In genomic region chr4:113031212-113031611, GRCh38 we compare ENCODE assay signal across 30 cellular contexts. TPM values are rescaled to one million over a fixed set of nuclear protein-coding genes. Genes with fewer than 3 reads are reported as not detected.
"Had no signal": no experiment of that assay in that cellular context is flagged by ENCODE, and none has a peak within 500 bp of the region (broad histone marks: within the 10 kb centered on the region; RNA-seq: fewer than 3 reads in every experiment).

No MANE protein-coding gene starts in this region.

- H3K79me2 ChIP-seq: parathyroid adenoma had no signal

- H3K36me3 Mint-ChIP-seq: immature natural killer cell; naive thymus-derived CD8-positive, alpha-beta T cell; stimulated activated naive B cell treated with anti-CD40 and anti-IgM and Interleukin-4, amounts not matched to agents 10 μg/mL and 1 μg/mL and 100 μg/mL, for 72 hours had no signal

- H3K9me3 ChIP-seq: left lung, lower lobe of right lung, neutrophil, right atrium auricular region, right lobe of liver, stomach, testis, thyroid gland, transverse colon, upper lobe of left lung, vagina had no signal

- H3K4me3 Mint-ChIP-seq: immature natural killer cell; naive thymus-derived CD8-positive, alpha-beta T cell; nephron; neural crest cell; stimulated activated naive B cell treated with anti-CD40 and anti-IgM and Interleukin-4, amounts not matched to agents 10 μg/mL and 1 μg/mL and 100 μg/mL, for 72 hours had no signal

- H3K4me1 ChIP-seq: left lung, lower lobe of right lung, right atrium auricular region, stomach, thyroid gland, transverse colon, upper lobe of left lung, vagina had no signal

- H3K27ac Mint-ChIP-seq: immature natural killer cell; naive thymus-derived CD8-positive, alpha-beta T cell; nephron; progenitor cell of endocrine pancreas; stimulated activated naive B cell treated with anti-CD40 and anti-IgM and Interleukin-4, amounts not matched to agents 10 μg/mL and 1 μg/mL and 100 μg/mL, for 72 hours had no signal

- H3K27me3 ChIP-seq: left lung, neutrophil, right atrium auricular region, right lobe of liver, stomach, testis, thyroid gland, transverse colon, upper lobe of left lung, vagina had no signal

- ATAC-seq: left colon; left lung; lower lobe of right lung; naive thymus-derived CD8-positive, alpha-beta T cell; right lobe of liver; stimulated activated naive B cell treated with anti-CD40 and anti-IgM and Interleukin-4, amounts not matched to agents 10 μg/mL and 1 μg/mL and 100 μg/mL, for 72 hours; stimulated activated naive CD8-positive, alpha-beta T cell treated with anti-CD3 and anti-CD28 coated beads, Interleukin-15, Interleukin-2, amounts not matched to agents 100 U/mL and 50 U/mL, for 24 hours had no signal

- H3K9ac ChIP-seq: parathyroid adenoma had no signal

- H3K4me3 ChIP-seq: left lung, lower lobe of right lung, right atrium auricular region, right lobe of liver, skin epidermis, stomach, testis, thyroid gland, transverse colon, upper lobe of left lung, vagina had no signal

- H3K4me1 Mint-ChIP-seq: immature natural killer cell; naive thymus-derived CD8-positive, alpha-beta T cell; nephron; stimulated activated naive B cell treated with anti-CD40 and anti-IgM and Interleukin-4, amounts not matched to agents 10 μg/mL and 1 μg/mL and 100 μg/mL, for 72 hours had no signal

- DNase-seq: hippocampal formation; immature natural killer cell; kidney; left colon; left lung; lower lobe of right lung; mammary epithelial cell; mesenchymal stem cell; naive thymus-derived CD8-positive, alpha-beta T cell; occipital lobe; right lobe of liver; stimulated activated CD4-positive, alpha-beta T cell treated with anti-CD3 and anti-CD28 coated beads, Interleukin-12 subunit alpha, Interleukin-12 subunit beta, amount 100 ng/mL, for 4 hours; stimulated activated CD4-positive, alpha-beta T cell treated with anti-CD3 and anti-CD28 coated beads, Interleukin-15, amount 100 ng/mL, for 24 hours; stimulated activated CD4-positive, alpha-beta T cell treated with anti-CD3 and anti-CD28 coated beads, Interleukin-2, amount 100 ng/mL, for 24 hours; stimulated activated CD4-positive, alpha-beta T cell treated with anti-CD3 and anti-CD28 coated beads, Interleukin-4, amount 100 ng/mL, for 1 hour; stimulated activated naive B cell treated with anti-CD40 and anti-IgM and Interleukin-4, amounts not matched to agents 10 μg/mL and 1 μg/mL and 100 μg/mL, for 72 hours; stimulated activated naive CD8-positive, alpha-beta T cell treated with anti-CD3 and anti-CD28 coated beads, Interleukin-15, Interleukin-2, amounts not matched to agents 100 U/mL and 50 U/mL, for 24 hours; stomach; testis; thyroid gland; transverse colon; upper lobe of left lung had no signal

- H3K27ac ChIP-seq: left lung, lower lobe of right lung, neutrophil, right atrium auricular region, right lobe of liver, skin epidermis, stomach, testis, thyroid gland, transverse colon, upper lobe of left lung, vagina had no signal

- H3K27me3 Mint-ChIP-seq: progenitor cell of endocrine pancreas had no signal

- H3K9me3 Mint-ChIP-seq: neural crest cell; stimulated activated naive B cell treated with anti-CD40 and anti-IgM and Interleukin-4, amounts not matched to agents 10 μg/mL and 1 μg/mL and 100 μg/mL, for 72 hours had no signal

- H3K36me3 ChIP-seq: left lung, lower lobe of right lung, neutrophil, right atrium auricular region, right lobe of liver, stomach, thyroid gland, transverse colon, upper lobe of left lung, vagina had no signal

RNA-seq across cellular contexts. Expression of gene ANK2, which starts 18.2 kb away (rescaled TPM):
- total RNA-seq: naive thymus-derived CD8-positive, alpha-beta T cell had no signal
